In the genomic region with DNA sequence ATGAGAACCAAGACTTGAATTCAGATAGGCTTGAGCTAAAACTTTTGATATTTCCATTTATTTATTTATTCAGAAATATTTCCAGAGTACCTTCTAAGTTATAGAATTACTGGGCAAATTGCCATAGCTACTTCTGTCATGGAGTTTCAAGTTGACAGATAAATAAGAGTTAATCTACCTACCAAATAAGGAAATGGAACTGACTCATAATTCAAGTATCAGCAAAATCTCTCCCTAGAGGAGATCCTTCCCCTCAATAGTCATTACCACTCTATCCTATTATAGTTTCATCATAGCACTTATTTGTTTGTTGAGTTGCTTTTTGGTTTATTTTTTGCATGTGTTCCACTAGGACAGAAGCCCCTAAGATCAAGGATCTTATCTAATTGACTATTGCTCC, we compare ENCODE assay signal across 15 cellular contexts. TPM values are rescaled to one million over a fixed set of nuclear protein-coding genes. Genes with fewer than 3 reads are reported as not detected.
DNase-seq lines count a peak whose midpoint lies in the region; ATAC-seq lines count a peak whose summit lies in the region.
"Had no signal": no experiment of that assay in that cellular context is flagged by ENCODE, and none has a peak within 500 bp of the region (broad histone marks: within the 10 kb centered on the region; RNA-seq: fewer than 3 reads in every experiment).

No MANE protein-coding gene starts in this region.

- H3K27ac Mint-ChIP-seq in activated naive CD4-positive, alpha-beta T cell treated with anti-CD3 and anti-CD28 coated beads, Interleukin-2, amount 50 U/mL, for 72 hours = no peak overlapping the region
- H3K27ac Mint-ChIP-seq: activated CD4-positive, alpha-beta memory T cell treated with anti-CD3 and anti-CD28 coated beads for 36 hours; CD4-positive, CD25-positive, alpha-beta regulatory T cell had no signal

- no peaks in the 10 kb centered on the region for H3K9me3 Mint-ChIP-seq in activated naive CD4-positive, alpha-beta T cell treated with anti-CD3 and anti-CD28 coated beads, Interleukin-2, amount 50 U/mL, for 72 hours
- H3K9me3 Mint-ChIP-seq: activated CD4-positive, alpha-beta memory T cell treated with anti-CD3 and anti-CD28 coated beads for 36 hours had no signal

- ATAC-seq in GM18519 (IDR thresholded peaks at IDR 0.05; ENCODE audit: low FRiP score, unreplicated experiment) (peak; percentile 83), GM21528 (IDR thresholded peaks at IDR 0.05; ENCODE audit: low FRiP score, unreplicated experiment) (peak; percentile 72), HG03354 (IDR thresholded peaks at IDR 0.05; ENCODE audit: poor library complexity, severe bottlenecking, unreplicated experiment) (peak; percentile 78), GM19397 (IDR thresholded peaks at IDR 0.05; ENCODE audit: unreplicated experiment) (no peak)
- no peak for ATAC-seq in activated naive CD4-positive, alpha-beta T cell treated with anti-CD3 and anti-CD28 coated beads, Interleukin-2, amount 50 U/mL, for 72 hours

- H3K36me3 Mint-ChIP-seq in activated naive CD4-positive, alpha-beta T cell treated with anti-CD3 and anti-CD28 coated beads, Interleukin-2, amount 50 U/mL, for 72 hours = no peaks in the 10 kb centered on the region
- H3K36me3 Mint-ChIP-seq: activated CD4-positive, alpha-beta memory T cell treated with anti-CD3 and anti-CD28 coated beads for 36 hours; CD4-positive, CD25-positive, alpha-beta regulatory T cell had no signal

- H3K27ac ChIP-seq in epithelial cell of prostate = no peak overlapping the region

- peak; percentile 37 for DNase-seq in epithelial cell of prostate (ENCODE audit: low read depth, low spot score)
- DNase-seq in activated CD4-positive, alpha-beta T cell treated with anti-CD3 and anti-CD28 coated beads for 1 hour = no peak
- DNase-seq in activated CD4-positive, CD25-positive, alpha-beta regulatory T cell (lab: John Stamatoyannopoulos, UW) = no peak
- DNase-seq in activated naive CD4-positive, alpha-beta T cell treated with anti-CD3 and anti-CD28 coated beads, Interleukin-2, amount 50 U/mL, for 72 hours (ENCODE audit: low spot score in 2 of 2) = no peak
- DNase-seq: activated CD4-positive, alpha-beta memory T cell treated with anti-CD3 and anti-CD28 coated beads for 36 hours; activated naive CD4-positive, alpha-beta T cell treated with Interleukin-2 at 50 U/mL for 16 hours; CD4-positive, CD25-positive, alpha-beta regulatory T cell; cerebellar nuclear complex; GOT3; NCI-H1417 treated with DMSO at 0.1 percent for 48 hours; SW 1271 had no signal

RNA-seq across cellular contexts. Expression of a gene that starts 48.8 kb away (rescaled TPM):
- under 1 TPM in 1 of 2 donors, not detected in 1; 0.23 TPM for total RNA-seq in activated naive CD4-positive, alpha-beta T cell treated with anti-CD3 and anti-CD28 coated beads, Interleukin-2, amount 50 U/mL, for 72 hours

Comparison
In these comparisons a context has a peak if more than half of its experiments do, and no peak if none do; other contexts are left out.
1. ATAC-seq: peak in GM18519 (single experiment), GM21528 (single experiment) and HG03354 (single experiment); none in GM19397 (single experiment) and activated naive CD4-positive, alpha-beta T cell treated with anti-CD3 and anti-CD28 coated beads, Interleukin-2, amount 50 U/mL, for 72 hours (0 of 2).